21 cellular contexts compared by ENCODE assay signal in the genomic region with DNA sequence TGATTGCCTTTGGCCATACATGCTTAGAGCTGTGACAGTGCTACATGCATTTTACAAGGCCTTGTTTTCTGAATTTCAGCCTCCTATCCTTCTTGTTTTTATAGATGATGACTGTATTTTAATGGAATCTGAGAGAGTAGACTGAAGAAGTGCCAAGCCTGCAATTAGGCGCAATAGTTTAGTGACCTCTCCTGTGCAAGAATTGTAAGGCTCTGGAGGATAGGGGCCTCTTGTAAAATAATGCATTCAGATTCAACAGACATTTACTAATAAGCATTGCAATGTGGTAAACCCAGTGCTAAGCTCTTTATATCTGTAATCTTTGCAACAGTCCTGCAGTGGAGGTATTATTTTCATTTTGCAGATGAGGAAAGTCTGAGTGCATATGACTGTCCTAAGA.
"Had no signal": no experiment of that assay in that cellular context is flagged by ENCODE, and none has a peak within 500 bp of the region (broad histone marks: within the 10 kb centered on the region; RNA-seq: fewer than 3 reads in every experiment).

No MANE protein-coding gene starts in this region.

- H3K27ac ChIP-seq: neural progenitor cell, prostate gland, right lobe of liver, suprapubic skin, transverse colon, vagina had no signal

- H3K4me3 ChIP-seq: dorsolateral prefrontal cortex, neural progenitor cell, prostate gland, right lobe of liver, smooth muscle cell, suprapubic skin, transverse colon, vagina had no signal

- DNase-seq: dorsolateral prefrontal cortex; effector CD4-positive, alpha-beta T cell; hypothalamus; immature natural killer cell; islet precursor cell; kidney glomerular epithelial cell; midbrain; naive thymus-derived CD4-positive, alpha-beta T cell; right lobe of liver; stimulated activated CD4-positive, alpha-beta T cell treated with anti-CD3 and anti-CD28 coated beads, Interleukin-12 subunit alpha, Interleukin-12 subunit beta, amount 100 ng/mL, for 4 hours; stimulated activated CD4-positive, alpha-beta T cell treated with anti-CD3 and anti-CD28 coated beads, Interleukin-1b, Interleukin-23, amount 100 ng/mL, for 48 hours; stimulated activated CD4-positive, alpha-beta T cell treated with anti-CD3 and anti-CD28 coated beads, Interleukin-4, amount 100 ng/mL, for 1 hour; stimulated activated CD8-positive, alpha-beta memory T cell treated with anti-CD3 and anti-CD28 coated beads, Interleukin-4, amount 100 ng/mL, for 48 hours; stimulated activated naive CD4-positive, alpha-beta T cell; stimulated activated naive CD8-positive, alpha-beta T cell treated with anti-CD3 and anti-CD28 coated beads, Interleukin-15, amount 100 ng/mL, for 72 hours; transverse colon had no signal

- H3K36me3 ChIP-seq: neural progenitor cell, prostate gland, right lobe of liver, suprapubic skin, transverse colon, vagina had no signal

- H3K27me3 ChIP-seq: dorsolateral prefrontal cortex, neural progenitor cell, right lobe of liver, suprapubic skin, transverse colon, vagina had no signal

- H3K9ac ChIP-seq: neural progenitor cell had no signal

- H3K4me1 ChIP-seq: prostate gland, right lobe of liver, suprapubic skin had no signal

- ATAC-seq: naive thymus-derived CD4-positive, alpha-beta T cell; stimulated activated naive CD8-positive, alpha-beta T cell treated with anti-CD3 and anti-CD28 coated beads, Interleukin-15, amount 100 ng/mL, for 72 hours had no signal

- H3K4me2 ChIP-seq: neural progenitor cell, smooth muscle cell had no signal

- H3K9me3 ChIP-seq: prostate gland, right lobe of liver, suprapubic skin, transverse colon, vagina had no signal
